ENCODE assay signal across 8 cellular contexts in the genomic region with DNA sequence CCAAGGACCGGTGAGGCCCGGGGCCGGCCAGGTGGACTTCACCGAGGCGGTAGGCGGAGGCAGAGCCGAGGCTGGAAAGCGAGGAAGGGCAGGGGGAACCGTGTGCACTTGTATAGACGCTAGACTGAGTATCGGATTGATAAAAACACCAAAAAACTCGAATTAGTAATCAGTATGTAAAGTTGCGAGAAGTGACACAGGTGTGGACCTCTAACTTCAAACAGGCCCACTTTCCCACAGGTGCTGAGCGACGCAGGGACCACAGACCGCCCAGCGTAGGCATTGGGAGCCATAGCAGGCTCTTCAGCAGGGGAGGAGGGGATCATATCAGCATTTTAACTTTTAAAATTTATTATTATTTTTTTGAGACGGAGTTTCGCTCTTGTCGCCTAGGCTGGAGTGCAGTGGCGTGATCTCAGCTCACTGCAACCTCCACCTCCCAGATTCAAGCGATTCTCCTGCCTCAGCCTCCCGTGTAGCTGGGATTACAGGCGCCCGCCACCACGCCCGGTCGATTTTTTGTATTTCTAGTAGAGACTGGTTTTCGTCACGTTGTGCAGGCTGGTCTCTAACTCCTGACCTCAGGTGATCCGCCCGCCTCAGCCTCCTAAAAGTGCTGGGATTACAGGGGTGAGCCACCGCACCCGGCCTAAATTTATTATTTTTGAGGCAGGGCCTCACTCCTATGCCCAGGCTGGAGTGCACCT. TPM values are rescaled to one million over a fixed set of nuclear protein-coding genes. Genes with fewer than 3 reads are reported as not detected.
DNase-seq lines count a peak whose midpoint lies in the region; ATAC-seq and TF ChIP-seq lines count a peak whose summit lies in the region.
"Had no signal": no experiment of that assay in that cellular context is flagged by ENCODE, and none has a peak within 500 bp of the region (broad histone marks: within the 10 kb centered on the region; RNA-seq: fewer than 3 reads in every experiment).

No MANE protein-coding gene starts in this region.

- H3K9me3 Mint-ChIP-seq in stimulated activated effector memory CD8-positive, alpha-beta T cell treated with anti-CD3 and anti-CD28 coated beads, Interleukin-12 subunit alpha, Interleukin-12 subunit beta, amount 100 ng/mL, for 72 hours: no peaks in the 10 kb centered on the region

- H3K36me3 ChIP-seq in HCT116 (ENCODE audit: control insufficient read depth in 1 of 2, insufficient read depth in 2 of 2, low read length in 2 of 2) (peaks cover 0 to 3% of the 10 kb centered on the region in 2 experiments; a peak in 3 of 4 replicates), WERI-Rb-1 (peaks cover 19% of the 10 kb centered on the region), hepatocyte (replicated peaks; ENCODE audit: insufficient read depth, low read depth) (no peaks in the 10 kb centered on the region)

- intact Hi-C loops in HCT116 (cut with micrococcal nuclease): loop anchor here (2.0 kb wide), 1 partner anchor 78 kb away; no protein-coding TSS in a partner anchor

- H3K79me2 ChIP-seq in HCT116 (ENCODE audit: insufficient read depth, low read length) (peaks cover 33% of the 10 kb centered on the region), hepatocyte (peaks cover 47% of the 10 kb centered on the region)

- H3K4me2 ChIP-seq in HCT116 (ENCODE audit: low read length) (peak overlapping the region; percentile 88), hepatocyte (peak overlapping the region; percentile 83)

- H3K27me3 ChIP-seq in HCT116 (ENCODE audit: insufficient read depth, low read length) (no peaks in the 10 kb centered on the region), WERI-Rb-1 (ENCODE audit: insufficient read depth, low read depth, severe bottlenecking) (no peaks in the 10 kb centered on the region), hepatocyte (no peaks in the 10 kb centered on the region)

- H3K4me3 Mint-ChIP-seq in stimulated activated effector memory CD8-positive, alpha-beta T cell treated with anti-CD3 and anti-CD28 coated beads, Interleukin-12 subunit alpha, Interleukin-12 subunit beta, amount 100 ng/mL, for 72 hours: peak overlapping the region; percentile 99

- peak overlapping the region; percentile 100 for H3K27ac Mint-ChIP-seq in stimulated activated effector memory CD8-positive, alpha-beta T cell treated with anti-CD3 and anti-CD28 coated beads, Interleukin-12 subunit alpha, Interleukin-12 subunit beta, amount 100 ng/mL, for 72 hours

- H3K36me3 Mint-ChIP-seq in stimulated activated effector memory CD8-positive, alpha-beta T cell treated with anti-CD3 and anti-CD28 coated beads, Interleukin-12 subunit alpha, Interleukin-12 subunit beta, amount 100 ng/mL, for 72 hours: peaks cover 41% of the 10 kb centered on the region

- TF ChIP-seq CTCF in HCT116 (IDR thresholded peaks at IDR 0.05 in 2 of 3, conservative IDR thresholded peaks at IDR 0.05 in 1 of 3; ENCODE audit: borderline replicate concordance in 1 of 3, insufficient read depth in 1 of 3, low read depth in 2 of 3, low read length in 2 of 3): no peak
- no peak for TF ChIP-seq CTCF in WERI-Rb-1 (IDR thresholded peaks at IDR 0.05; ENCODE audit: low read depth, low read length)
- no peak for TF ChIP-seq CTCF in hepatocyte (IDR thresholded peaks at IDR 0.05; ENCODE audit: poor library complexity)

- no peak for ATAC-seq in HCT116
- no peak for ATAC-seq in stimulated activated effector memory CD8-positive, alpha-beta T cell treated with anti-CD3 and anti-CD28 coated beads, Interleukin-12 subunit alpha, Interleukin-12 subunit beta, amount 100 ng/mL, for 72 hours
- no peak for ATAC-seq in GM21786 (IDR thresholded peaks at IDR 0.05; ENCODE audit: unreplicated experiment)

- RAD21 ChIA-PET in HCT116 (lab: Charles Lee; ENCODE audit: low non-redundant PET in 1 of 2, low total read pairs in 2 of 2, uncharacterized antibody in 2 of 2, unreplicated experiment in 2 of 2): no interaction called here

- CTCF ChIA-PET in HCT116 (lab: Charles Lee): interaction anchor here (2.3 kb wide), 1 partner anchor 101 kb away, joined by 37 read pairs; a partner anchor contains a TSS

- H4K20me1 ChIP-seq in HCT116 (ENCODE audit: insufficient read depth) (no peaks in the 10 kb centered on the region), hepatocyte (ENCODE audit: insufficient read depth, poor library complexity, severe bottlenecking) (peaks cover 5% of the 10 kb centered on the region)

- TF ChIP-seq RAD21 in HCT116 (IDR thresholded peaks at IDR 0.05; ENCODE audit: low read depth): no peak

- BruUV-seq in HCT116 (replicated peaks; lab: Mats Ljungman, UMichigan): no TSS peak

- H3K4me1 ChIP-seq in HCT116 (ENCODE audit: control insufficient read depth in 1 of 2, insufficient read depth in 2 of 2, low read length in 2 of 2) (peaks cover 9 to 24% of the 10 kb centered on the region in 2 experiments; a peak in 3 of 4 replicates), hepatocyte (ENCODE audit: insufficient read depth) (peaks cover 5% of the 10 kb centered on the region)

- H3K9me2 ChIP-seq in HCT116 (ENCODE audit: insufficient read depth) (no peaks in the 10 kb centered on the region), hepatocyte (replicated peaks; ENCODE audit: insufficient read depth) (no peaks in the 10 kb centered on the region)

- DNase-seq in HCT116 (ENCODE audit: low read depth, low spot score) (no peak), WERI-Rb-1 (no peak), hepatocyte (ENCODE audit: low spot score) (no peak), EL (no peak)
- DNase-seq in stimulated activated effector memory CD8-positive, alpha-beta T cell treated with anti-CD3 and anti-CD28 coated beads, Interleukin-12 subunit alpha, Interleukin-12 subunit beta, amount 100 ng/mL, for 72 hours (ENCODE audit: low spot score in 2 of 2): no peak
- DNase-seq in stimulated activated CD4-positive, alpha-beta T cell treated with anti-CD3 and anti-CD28 coated beads, Interleukin-2, amount 100 ng/mL, for 48 hours: no peak

- H3K27ac ChIP-seq in HCT116 (ENCODE audit: low read depth, low read length): peak overlapping the region; percentile 60; the same call in 1 of the 2 replicates
- peak overlapping the region; percentile 70 for H3K27ac ChIP-seq in WERI-Rb-1
- H3K27ac ChIP-seq in hepatocyte: peak overlapping the region; percentile 32

- H3K9me3 ChIP-seq in HCT116 (ENCODE audit: control insufficient read depth in 1 of 2, insufficient read depth in 1 of 2, low read depth in 1 of 2, low read length in 2 of 2) (no peaks in the 10 kb centered on the region), WERI-Rb-1 (ENCODE audit: severe bottlenecking) (no peaks in the 10 kb centered on the region), hepatocyte (ENCODE audit: low read depth) (no peaks in the 10 kb centered on the region)

- POLR2A ChIA-PET in HCT116 (lab: Charles Lee): interaction anchor here (2.0 kb wide), 1 partner anchor 185 kb away, joined by 8 read pairs; a partner anchor contains a TSS

- 53% methylated on average over 34 of the region's 34 CpGs for WGBS in hepatocyte (ENCODE audit: low lambda C conversion rate, missing lambda C conversion rate)

- H2AFZ ChIP-seq in HCT116 (ENCODE audit: low read depth, low read length, poor library complexity, severe bottlenecking) (no peak overlapping the region), hepatocyte (peak overlapping the region; percentile 19)

- H3K9ac ChIP-seq in HCT116 (ENCODE audit: low read length): peak overlapping the region; percentile 65

- peaks cover 38% of the 10 kb centered on the region for H3K4me1 Mint-ChIP-seq in stimulated activated effector memory CD8-positive, alpha-beta T cell treated with anti-CD3 and anti-CD28 coated beads, Interleukin-12 subunit alpha, Interleukin-12 subunit beta, amount 100 ng/mL, for 72 hours

- H3K4me3 ChIP-seq in HCT116 (replicated peaks in 1 of 2; ENCODE audit: low read depth in 1 of 2, low read length in 2 of 2) (peak overlapping the region; percentile 55 to 100), WERI-Rb-1 (ENCODE audit: low read depth, low read length) (peak overlapping the region; percentile 60), hepatocyte (peak overlapping the region; percentile 23)

- no peak for TF ChIP-seq POLR2A in HCT116 (IDR thresholded peaks at IDR 0.05; ENCODE audit: borderline replicate concordance, extremely low read depth, insufficient read depth, insufficient read length)

TF ChIP-seq in HCT116, 20 proteins besides CTCF, POLR2A, EP300 and RAD21:
- no peak for TF ChIP-seq JUND (IDR thresholded peaks at IDR 0.05)
- no peak for TF ChIP-seq EGR1 (IDR thresholded peaks at IDR 0.05; ENCODE audit: low read depth)
- peak; percentile 6; the same call in 1 of the 2 replicates for TF ChIP-seq ZFX (IDR thresholded peaks at IDR 0.05)
- no peak for TF ChIP-seq EZH2phosphoT487 (IDR thresholded peaks at IDR 0.05; ENCODE audit: borderline replicate concordance)
- no peak for TF ChIP-seq YY1 (IDR thresholded peaks at IDR 0.05; ENCODE audit: extremely low read depth, insufficient replicate concordance, low read depth, low read length)

RNA-seq across cellular contexts. Expression of a gene that starts 0.6 kb away (rescaled TPM):
- total RNA-seq in HCT116 (2021; ENCODE audit: unreplicated experiment): 2.1 TPM
- 0.67 and 1.2 TPM in 2 replicates for polyA plus RNA-seq in HCT116 (2012)
- total RNA-seq in hepatocyte: 4.3 and 5.9 TPM in 2 replicates
- 3.1 and 4.5 TPM in 2 replicates for polyA plus RNA-seq in hepatocyte

RNA-seq across cellular contexts. Expression of a gene that starts 1.6 kb away (rescaled TPM):
- total RNA-seq in HCT116 (2021; ENCODE audit: unreplicated experiment) (311 TPM), hepatocyte (158 and 171 TPM in 2 replicates)
- 395 and 410 TPM in 2 replicates for polyA plus RNA-seq in HCT116 (2012)
- polyA plus RNA-seq in hepatocyte: 437 and 441 TPM in 2 replicates

RNA-seq across cellular contexts. Expression of a gene that starts 8.8 kb away (rescaled TPM):
- 2.5 TPM for total RNA-seq in HCT116 (2021; ENCODE audit: unreplicated experiment)
- polyA plus RNA-seq in HCT116 (2012): 1.5 and 1.7 TPM in 2 replicates
- total RNA-seq in hepatocyte: 7.5 and 15.5 TPM in 2 replicates
- polyA plus RNA-seq in hepatocyte: 17.8 and 23.1 TPM in 2 replicates

RNA-seq across cellular contexts. Expression of a gene that starts 34.9 kb away (rescaled TPM):
- 0.84 TPM for total RNA-seq in HCT116 (2021; ENCODE audit: unreplicated experiment)
- not detected in 2 replicates for polyA plus RNA-seq in HCT116 (2012)
- total RNA-seq in hepatocyte: not detected in 2 replicates
- polyA plus RNA-seq in hepatocyte: not detected in 2 replicates
- total RNA-seq: HT1080 had no signal

RNA-seq across cellular contexts. Expression of a gene that starts 54.0 kb away (rescaled TPM):
- 2.6 TPM for total RNA-seq in HCT116 (2021; ENCODE audit: unreplicated experiment)
- polyA plus RNA-seq in HCT116 (2012): 9.6 and 9.9 TPM in 2 replicates
- total RNA-seq in hepatocyte: 0.08 TPM in 1 of 2 replicates, not detected in the other
- 0.45 TPM in 1 of 2 replicates, not detected in the other for polyA plus RNA-seq in hepatocyte
- total RNA-seq: HT1080 had no signal

Comparison
In these comparisons a context has a peak if more than half of its experiments do, and no peak if none do; other contexts are left out.
1. H3K4me3 ChIP-seq: peak in every context shown above with its lines; median percentile 78 in HCT116; 60 in WERI-Rb-1; 23 in hepatocyte.